In genomic region chr18:12200186-12200585, GRCh38 we compare ENCODE assay signal across 7 cellular contexts. TPM values are rescaled to one million over a fixed set of nuclear protein-coding genes. Genes with fewer than 3 reads are reported as not detected.
DNase-seq lines count a peak whose midpoint lies in the region; ATAC-seq lines count a peak whose summit lies in the region.
"Not testable (repeated sequence)": the region's sequence is repeated elsewhere in the genome, so short reads cannot be mapped to it uniquely, and the experiment has no call there.

No MANE protein-coding gene starts in this region.

- DNase-seq in NOMO-1 (lab: John Stamatoyannopoulos, UW; ENCODE audit: unreplicated experiment in 2 of 2): peak; percentile 2 to 49
- DNase-seq in activated CD4-positive, alpha-beta T cell treated with anti-CD3 and anti-CD28 coated beads for 48 hours: peak; percentile 10
- DNase-seq in Right ventricle myocardium superior: not testable (repeated sequence)

- intact Hi-C loops in Right ventricle myocardium superior (cut with DNase I): not testable (repeated sequence)

- ATAC-seq in GM18508 (IDR thresholded peaks at IDR 0.05; ENCODE audit: insufficient read depth, unreplicated experiment) (peak; percentile 99), GM19468 (IDR thresholded peaks at IDR 0.05; ENCODE audit: extremely low read depth, unreplicated experiment) (peak; percentile 94), HG02798 (IDR thresholded peaks at IDR 0.05; ENCODE audit: poor library complexity, unreplicated experiment) (peak; percentile 97), HG03378 (IDR thresholded peaks at IDR 0.05; ENCODE audit: unreplicated experiment) (peak; percentile 100), Right ventricle myocardium superior (ENCODE audit: poor library complexity) (peak; percentile 25)

RNA-seq across cellular contexts. Expression of gene CIDEA, which starts 54.0 kb away (rescaled TPM):
- total RNA-seq in Right ventricle myocardium superior: 0.91 TPM

Comparison
In these comparisons a context has a peak if more than half of its experiments do, and no peak if none do; other contexts are left out.
1. ATAC-seq: peak in every context shown above with its lines; median percentile 100 in HG03378; 99 in GM18508; 97 in HG02798; 94 in GM19468; 25 in Right ventricle myocardium superior.